Comparison of ENCODE assay signal across 10 cellular contexts in genomic region chr4:2745516-2745915, GRCh38. TPM values are rescaled to one million over a fixed set of nuclear protein-coding genes. Genes with fewer than 3 reads are reported as not detected.
DNase-seq lines count a peak whose midpoint lies in the region; TF ChIP-seq lines count a peak whose summit lies in the region.
"Had no signal": no experiment of that assay in that cellular context is flagged by ENCODE, and none has a peak within 500 bp of the region (broad histone marks: within the 10 kb centered on the region; RNA-seq: fewer than 3 reads in every experiment).

No MANE protein-coding gene starts in this region.

- TF ChIP-seq EP300 in stomach (IDR thresholded peaks at IDR 0.05), result no peak

- peak overlapping the region; percentile 78 for H3K4me3 Mint-ChIP-seq in activated naive CD4-positive, alpha-beta T cell treated with anti-CD3 and anti-CD28 coated beads, Interleukin-2, amount 50 U/mL, for 24 hours
- H3K4me3 Mint-ChIP-seq in H9, result no peak overlapping the region

- H3K27ac Mint-ChIP-seq in activated naive CD4-positive, alpha-beta T cell treated with anti-CD3 and anti-CD28 coated beads, Interleukin-2, amount 50 U/mL, for 24 hours, result peak overlapping the region; percentile 88
- H3K27ac Mint-ChIP-seq in H9, result peak overlapping the region in 1 of 3 experiments; percentile 5; a peak in 2 of 7 replicates

- no peaks in the 10 kb centered on the region for H3K9me3 ChIP-seq in fibroblast of lung (ENCODE audit: control insufficient read depth, insufficient read depth, low read depth, low read length)
- no peaks in the 10 kb centered on the region for H3K9me3 ChIP-seq in stomach
- H3K9me3 ChIP-seq in H9 (ENCODE audit: control insufficient read depth, low read depth, low read length), result no peaks in the 10 kb centered on the region

- H3K79me2 ChIP-seq in fibroblast of lung (ENCODE audit: control insufficient read depth, insufficient read depth, low read length) (peaks cover 2% of the 10 kb centered on the region), H9 (ENCODE audit: insufficient read depth, low read length) (0 out of 2 replicates have a peak, but pooled peaks cover 2% of the 10 kb centered on the region)

- H3K36me3 ChIP-seq in fibroblast of lung (ENCODE audit: control insufficient read depth, insufficient read depth, low read length), result peaks cover 19% of the 10 kb centered on the region
- H3K36me3 ChIP-seq in stomach, result peaks cover 60 to 79% (median 71%) of the 10 kb centered on the region in 4 donors

- H2AK5ac ChIP-seq in H9 (ENCODE audit: insufficient read length, low read length), result no peak overlapping the region

- H2BK15ac ChIP-seq in H9 (ENCODE audit: low read depth, low read length), result no peak overlapping the region

- no peak overlapping the region for H4K5ac ChIP-seq in H9 (ENCODE audit: insufficient read length, low read depth, low read length)

- TF ChIP-seq CTCF in VCaP (conservative IDR thresholded peaks at IDR 0.05) (no peak), fibroblast of lung (conservative IDR thresholded peaks at IDR 0.05 in 1 of 2, IDR thresholded peaks at IDR 0.05 in 1 of 2; ENCODE audit: low read depth in 1 of 2, low read length in 2 of 2) (no peak), stomach (IDR thresholded peaks at IDR 0.05) (no peak), H9 (conservative IDR thresholded peaks at IDR 0.05) (no peak)

- H3K56ac ChIP-seq in H9 (ENCODE audit: insufficient read length, low read depth, low read length), result no peak overlapping the region

- no peak overlapping the region for H2BK20ac ChIP-seq in H9 (ENCODE audit: low read depth, low read length, poor library complexity, severe bottlenecking)

- WGBS in stomach, 5 donors, result 82 to 92% (median 88%) methylated on average over 5 of the region's 5 CpGs
- whole genome bisulfite sequencing in H9 (ENCODE audit: extremely low coverage, insufficient read length, low lambda C conversion rate), result no CpG with 5 or more reads among the region's 5 CpGs

- H3K4me1 ChIP-seq in fibroblast of lung (ENCODE audit: control insufficient read depth, extremely low read depth, insufficient read depth, low read length), result peaks cover 18% of the 10 kb centered on the region
- H3K4me1 ChIP-seq in stomach, result peaks cover 9 to 44% (median 14%) of the 10 kb centered on the region in 4 donors
- no peaks in the 10 kb centered on the region for H3K4me1 ChIP-seq in H9 (ENCODE audit: insufficient read depth, low read length)

- no peak overlapping the region for H3T11ph ChIP-seq in H9 (ENCODE audit: low read length)

- no peak overlapping the region for H3K23ac ChIP-seq in H9 (ENCODE audit: insufficient read length, low read depth, low read length)

- H3K14ac ChIP-seq in H9 (ENCODE audit: insufficient read depth, low read length), result no peak overlapping the region

- H3K27ac ChIP-seq in VCaP (peak overlapping the region; percentile 50), fibroblast of lung (ENCODE audit: insufficient read depth, low read length) (peak overlapping the region; percentile 59), stomach (peak overlapping the region in 3 of 5 donors; percentile 35 to 62 (median 44)), H9 (ENCODE audit: insufficient read length, low read depth, low read length) (no peak overlapping the region)

- H3K4me2 ChIP-seq in fibroblast of lung (ENCODE audit: extremely low read depth, insufficient read depth, low read length) (no peak overlapping the region), H9 (ENCODE audit: insufficient read depth, insufficient read length, low read length) (no peak overlapping the region)

- H2BK120ac ChIP-seq in H9 (ENCODE audit: low read depth, low read length, poor library complexity, severe bottlenecking), result no peak overlapping the region

- no peak overlapping the region for H3K4ac ChIP-seq in H9 (ENCODE audit: low read depth, low read length)

- H3K4me3 ChIP-seq in fibroblast of lung (replicated peaks in 1 of 4; ENCODE audit: control extremely low read depth in 1 of 4, insufficient read depth in 1 of 4, low read depth in 3 of 4, low read length in 4 of 4), result no peak overlapping the region
- no peak overlapping the region for H3K4me3 ChIP-seq in stomach

- H3K36me3 Mint-ChIP-seq in activated naive CD4-positive, alpha-beta T cell treated with anti-CD3 and anti-CD28 coated beads, Interleukin-2, amount 50 U/mL, for 24 hours, result peaks cover 21% of the 10 kb centered on the region
- peaks cover 25 to 61% (median 51%) of the 10 kb centered on the region in 3 experiments; a peak in 6 of 7 replicates for H3K36me3 Mint-ChIP-seq in H9 (ENCODE audit: insufficient read depth in 1 of 3, low read depth in 3 of 3)

- peaks cover 45% of the 10 kb centered on the region for H3K4me1 Mint-ChIP-seq in activated naive CD4-positive, alpha-beta T cell treated with anti-CD3 and anti-CD28 coated beads, Interleukin-2, amount 50 U/mL, for 24 hours
- H3K4me1 Mint-ChIP-seq in H9, result no peaks in the 10 kb centered on the region

- no peaks in the 10 kb centered on the region for H3K27me3 Mint-ChIP-seq in activated naive CD4-positive, alpha-beta T cell treated with anti-CD3 and anti-CD28 coated beads, Interleukin-2, amount 50 U/mL, for 24 hours
- H3K27me3 Mint-ChIP-seq in H9 (ENCODE audit: low read depth), result no peaks in the 10 kb centered on the region

- H4K91ac ChIP-seq in H9 (ENCODE audit: insufficient read length, low read depth, low read length), result no peak overlapping the region

- H2BK12ac ChIP-seq in H9 (ENCODE audit: insufficient read length, low read depth, low read length), result no peak overlapping the region

- no peak overlapping the region for H3K9ac ChIP-seq in fibroblast of lung (ENCODE audit: insufficient read depth, low read length)
- no peak overlapping the region for H3K9ac ChIP-seq in H9 (ENCODE audit: extremely low read depth, insufficient read length, low read length)

- H3K23me2 ChIP-seq in H9 (ENCODE audit: insufficient read length, low read depth, low read length, poor library complexity, severe bottlenecking), result no peaks in the 10 kb centered on the region

- no peaks in the 10 kb centered on the region for H3K9me3 Mint-ChIP-seq in activated naive CD4-positive, alpha-beta T cell treated with anti-CD3 and anti-CD28 coated beads, Interleukin-2, amount 50 U/mL, for 24 hours
- H3K9me3 Mint-ChIP-seq in H9, result no peaks in the 10 kb centered on the region; a peak in 1 of 5 replicates

- H3K27me3 ChIP-seq in fibroblast of lung (ENCODE audit: control insufficient read depth, insufficient read depth, low read length) (no peaks in the 10 kb centered on the region), stomach (no peaks in the 10 kb centered on the region), H9 (ENCODE audit: insufficient read depth, low read length) (no peaks in the 10 kb centered on the region)

- DNase-seq in activated naive CD4-positive, alpha-beta T cell treated with Interleukin-2 at 50 U/mL for 16 hours, result no peak
- DNase-seq in fibroblast of lung (ENCODE audit: low read depth in 2 of 2) (no peak), stomach (no peak), islet precursor cell (no peak), H9 (no peak), OCI-M1 (lab: John Stamatoyannopoulos, UW) (no peak)
- DNase-seq: AML-193, NCI-H1092 treated with DMSO at 0.1 percent for 48 hours had no signal

- TF ChIP-seq POLR2A in stomach (IDR thresholded peaks at IDR 0.05), result no peak

- H3K79me1 ChIP-seq in H9 (ENCODE audit: insufficient read depth, low read depth, low read length, poor library complexity, severe bottlenecking), result peaks cover 4% of the 10 kb centered on the region

- no peak overlapping the region for H4K8ac ChIP-seq in H9 (replicated peaks; ENCODE audit: insufficient read length, low read depth, low read length)

- H2BK5ac ChIP-seq in H9 (ENCODE audit: insufficient read length, low read length), result no peak overlapping the region

- H3K18ac ChIP-seq in H9 (ENCODE audit: insufficient read length, low read depth, low read length), result no peak overlapping the region

- H2AFZ ChIP-seq in fibroblast of lung (ENCODE audit: low read length) (no peak overlapping the region), H9 (ENCODE audit: low read length) (no peak overlapping the region)

- intact Hi-C loops in stomach (cut with DNase I; ENCODE audit: low total_unique reads), result no loop called here

- no peaks in the 10 kb centered on the region for H4K20me1 ChIP-seq in fibroblast of lung (ENCODE audit: control insufficient read depth, extremely low read depth, insufficient read depth, low read length)
- no peaks in the 10 kb centered on the region for H4K20me1 ChIP-seq in H9 (ENCODE audit: control insufficient read depth, insufficient read depth, insufficient read length)

RNA-seq across cellular contexts. Expression of gene TNIP2, which starts 10.6 kb away (rescaled TPM):
- total RNA-seq in fibroblast of lung (56.5 and 61.9 TPM in 2 replicates), stomach (100 to 1,000 TPM in 2 of 5 donors, 10 to 100 TPM in 3; 18.7 to 194 (median 59.6) TPM), H9 (2021) (42.2 and 44.7 TPM in 2 replicates)
- polyA plus RNA-seq in fibroblast of lung (19.2 and 21.8 TPM in 2 replicates), stomach (10 to 100 TPM; 36.1 to 42.5 (median 37.6) TPM)
- 28.2 and 34.5 TPM in 2 replicates for polyA plus RNA-seq in fibroblast of lung (2012)
- polyA minus RNA-seq in fibroblast of lung (ENCODE audit: low replicate concordance), result 13.7 and 18.5 TPM in 2 replicates

RNA-seq across cellular contexts. Expression of gene SH3BP2, which starts 47.4 kb away (rescaled TPM):
- total RNA-seq in fibroblast of lung (8.6 and 9.5 TPM in 2 replicates), stomach (100 to 1,000 TPM in 2 of 5 donors, 10 to 100 TPM in 3; 31.8 to 151 (median 89.9) TPM), H9 (2021) (34.1 and 37.6 TPM in 2 replicates)
- polyA plus RNA-seq in fibroblast of lung (10.0 and 14.1 TPM in 2 replicates), stomach (10 to 100 TPM in 2 of 3 donors, 1 to 10 TPM in 1; 9.0 to 26.7 (median 11.1) TPM)
- 9.9 and 13.4 TPM in 2 replicates for polyA plus RNA-seq in fibroblast of lung (2012)
- polyA minus RNA-seq in fibroblast of lung (ENCODE audit: low replicate concordance), result 46.6 and 98.6 TPM in 2 replicates
